ENCODE assay signal across 14 cellular contexts in genomic region chr12:46160981-46161690, GRCh38.
DNase-seq lines count a peak whose midpoint lies in the region; TF ChIP-seq lines count a peak whose summit lies in the region.
"Had no signal": no experiment of that assay in that cellular context is flagged by ENCODE, and none has a peak within 500 bp of the region (broad histone marks: within the 10 kb centered on the region; RNA-seq: fewer than 3 reads in every experiment).

No MANE protein-coding gene starts in this region.

- peaks cover 7% of the 10 kb centered on the region for H3K36me3 Mint-ChIP-seq in MCF 10A (ENCODE audit: insufficient read depth, unreplicated experiment)
- peaks cover 4% of the 10 kb centered on the region for H3K36me3 Mint-ChIP-seq in nephron (ENCODE audit: low read depth)
- H3K36me3 Mint-ChIP-seq in T-helper 2 cell treated with Interferon-gamma antibody and Interleukin-4, amounts not matched to agents 5 μg/mL and 100 μg/mL, for 36 hours (ENCODE audit: low read depth), result peaks cover 4% of the 10 kb centered on the region
- H3K36me3 Mint-ChIP-seq: CD14-positive monocyte had no signal

- in situ Hi-C loops in transverse colon (cut with MboI; ENCODE audit: low pct_ligation_motif_present in 1 of 4, low pct_unique_long_range_greater_than_20kb in 1 of 4, low sequenced_read_pairs in 3 of 4), result loop anchor here in 2 of 4 donors (25.0 kb wide), 2 partner anchors 101 to 126 kb away; partner anchors contain the start of gene SLC38A1 (in 1 of the 2)

- H3K27ac ChIP-seq in breast epithelium, result peak overlapping the region in 1 of 2 donors; percentile 48
- H3K27ac ChIP-seq in transverse colon, result peak overlapping the region; percentile 55 to 76 (median 74)
- H3K27ac ChIP-seq: A549 had no signal

- POLR2A ChIA-PET in MCF 10A (lab: Yijun Ruan, JAX), result interaction anchor here (0.6 to 4.8 kb wide), 33 partner anchors 9 to 514 kb away, joined by 3 to 73 read pairs (median 5); partner anchors contain the start of genes SCAF11 and SLC38A1

- H3K4me3 ChIP-seq in breast epithelium, result no peak overlapping the region
- no peak overlapping the region for H3K4me3 ChIP-seq in transverse colon
- H3K4me3 ChIP-seq: A549 had no signal

- no peaks in the 10 kb centered on the region for H3K9me3 Mint-ChIP-seq in MCF 10A (ENCODE audit: unreplicated experiment)
- peaks cover 7% of the 10 kb centered on the region for H3K9me3 Mint-ChIP-seq in nephron
- H3K9me3 Mint-ChIP-seq in T-helper 2 cell treated with Interferon-gamma antibody and Interleukin-4, amounts not matched to agents 5 μg/mL and 100 μg/mL, for 36 hours, result peaks cover 7% of the 10 kb centered on the region

- peaks cover 18% of the 10 kb centered on the region for H3K4me1 Mint-ChIP-seq in MCF 10A (ENCODE audit: insufficient read depth, unreplicated experiment)
- H3K4me1 Mint-ChIP-seq in nephron, result peaks cover 44% of the 10 kb centered on the region
- peaks cover 5% of the 10 kb centered on the region for H3K4me1 Mint-ChIP-seq in T-helper 2 cell treated with Interferon-gamma antibody and Interleukin-4, amounts not matched to agents 5 μg/mL and 100 μg/mL, for 36 hours (ENCODE audit: low read depth)
- H3K4me1 Mint-ChIP-seq: CD14-positive monocyte had no signal

- CTCF ChIA-PET in MCF 10A (lab: Yijun Ruan, JAX), result interaction anchor here (0.5 to 1.6 kb wide), 5 partner anchors 26 to 772 kb away, joined by 3 to 5 read pairs (median 4); no protein-coding TSS in a partner anchor

- no peak for TF ChIP-seq EP300 in transverse colon (IDR thresholded peaks at IDR 0.05; ENCODE audit: low read depth)

- no peaks in the 10 kb centered on the region for H3K36me3 ChIP-seq in breast epithelium
- no peaks in the 10 kb centered on the region for H3K36me3 ChIP-seq in transverse colon

- TF ChIP-seq CTCF in MCF 10A (IDR thresholded peaks at IDR 0.05; ENCODE audit: unreplicated experiment) (no peak), breast epithelium (IDR thresholded peaks at IDR 0.05) (no peak), nephron (IDR thresholded peaks at IDR 0.05; ENCODE audit: unreplicated experiment in 3 of 3) (no peak), transverse colon (IDR thresholded peaks at IDR 0.05) (no peak)

- H3K4me3 Mint-ChIP-seq in MCF 10A (ENCODE audit: unreplicated experiment), result peak overlapping the region; percentile 19
- H3K4me3 Mint-ChIP-seq in nephron, result peak overlapping the region in 1 of 3 experiments; percentile 1
- H3K4me3 Mint-ChIP-seq in T-helper 2 cell treated with Interferon-gamma antibody and Interleukin-4, amounts not matched to agents 5 μg/mL and 100 μg/mL, for 36 hours, result no peak overlapping the region
- H3K4me3 Mint-ChIP-seq: CD14-positive monocyte; T-helper 1 cell treated with Interleukin-12 subunit alpha and Interleukin-12 subunit beta and Interleukin-4 antibody, amounts not matched to agents 30 μg/mL and 1 μg/mL, for 36 hours had no signal

- H3K4me1 ChIP-seq in breast epithelium (no peaks in the 10 kb centered on the region), transverse colon (peaks cover 0 to 36% (median 21%) of the 10 kb centered on the region in 4 donors)
- H3K4me1 ChIP-seq: A549 had no signal

- no peak for TF ChIP-seq POLR2A in breast epithelium (IDR thresholded peaks at IDR 0.05)
- TF ChIP-seq POLR2A in transverse colon (IDR thresholded peaks at IDR 0.05), result no peak

- intact Hi-C loops in MCF 10A (cut with micrococcal nuclease) (no loop called here), breast epithelium (cut with DNase I; ENCODE audit: low total_unique reads) (no loop called here), transverse colon (cut with DNase I; ENCODE audit: low total_unique reads) (no loop called here)

- no peaks in the 10 kb centered on the region for H3K27me3 Mint-ChIP-seq in MCF 10A (ENCODE audit: insufficient read depth, unreplicated experiment)
- H3K27me3 Mint-ChIP-seq in nephron (ENCODE audit: low read depth), result no peaks in the 10 kb centered on the region
- H3K27me3 Mint-ChIP-seq in T-helper 2 cell treated with Interferon-gamma antibody and Interleukin-4, amounts not matched to agents 5 μg/mL and 100 μg/mL, for 36 hours (ENCODE audit: low read depth), result no peaks in the 10 kb centered on the region

- no TSS peak for BruUV-seq in MCF 10A (replicated peaks; lab: Mats Ljungman, UMichigan)

- H3K27ac Mint-ChIP-seq in MCF 10A (ENCODE audit: low read depth, unreplicated experiment) (peak overlapping the region; percentile 77), nephron (peak overlapping the region; percentile 77 to 84 (median 79))
- no peak overlapping the region for H3K27ac Mint-ChIP-seq in T-helper 2 cell treated with Interferon-gamma antibody and Interleukin-4, amounts not matched to agents 5 μg/mL and 100 μg/mL, for 36 hours
- H3K27ac Mint-ChIP-seq: CD14-positive monocyte; T-helper 1 cell treated with Interleukin-12 subunit alpha and Interleukin-12 subunit beta and Interleukin-4 antibody, amounts not matched to agents 30 μg/mL and 1 μg/mL, for 36 hours had no signal

- WGBS in transverse colon (ENCODE audit: low coverage in 1 of 2), 2 donors, result 79 to 85% methylated on average over 4 of the region's 4 CpGs

- no peaks in the 10 kb centered on the region for H3K9me3 ChIP-seq in breast epithelium
- H3K9me3 ChIP-seq in transverse colon, result no peaks in the 10 kb centered on the region

- H3K27me3 ChIP-seq in breast epithelium (no peaks in the 10 kb centered on the region), transverse colon (no peaks in the 10 kb centered on the region)

- no peak for DNase-seq in MCF 10A (ENCODE audit: unreplicated experiment)
- no peak for DNase-seq in breast epithelium (ENCODE audit: low spot score in 2 of 2)
- DNase-seq in astrocyte of the hippocampus (ENCODE audit: low read depth, low spot score), result peak; percentile 52
- DNase-seq in transverse colon, result no peak
- DNase-seq in stimulated activated naive CD4-positive, alpha-beta T cell (lab: John Stamatoyannopoulos, UW), result no peak
- no peak for DNase-seq in NK-92 (lab: John Stamatoyannopoulos, UW; ENCODE audit: unreplicated experiment)
- no peak for DNase-seq in T-helper 2 cell treated with Interferon-gamma antibody and Interleukin-4, amounts not matched to agents 5 μg/mL and 100 μg/mL, for 36 hours (ENCODE audit: low spot score)
- DNase-seq: caudate nucleus; erythroblast; stimulated activated CD8-positive, alpha-beta memory T cell treated with anti-CD3 and anti-CD28 coated beads, Interleukin-4, amount 100 ng/mL, for 48 hours had no signal
